Comparison of ENCODE assay signal across 10 cellular contexts in genomic region chr15:76140069-76140454, GRCh38.
DNase-seq lines count a peak whose midpoint lies in the region; ATAC-seq and TF ChIP-seq lines count a peak whose summit lies in the region.
"Had no signal": no experiment of that assay in that cellular context is flagged by ENCODE, and none has a peak within 500 bp of the region (broad histone marks: within the 10 kb centered on the region; RNA-seq: fewer than 3 reads in every experiment).

No MANE protein-coding gene starts in this region.

- intact Hi-C loops in A673 (cut with micrococcal nuclease; ENCODE audit: unreplicated experiment): no loop called here

- peaks cover 9% of the 10 kb centered on the region for H3K4me1 ChIP-seq in A673 (ENCODE audit: insufficient read depth, low read length, poor library complexity, severe bottlenecking)

- no peak overlapping the region for H3K4me3 ChIP-seq in A673 (ENCODE audit: low read depth, low read length, poor library complexity, severe bottlenecking)
- peak overlapping the region; percentile 1; the same call in 1 of the 2 replicates for H3K4me3 ChIP-seq in H7 (ENCODE audit: insufficient read depth, low read depth, low read length)
- peak overlapping the region; percentile 28 for H3K4me3 ChIP-seq in choroid plexus epithelial cell (ENCODE audit: low read depth, low read length)

- CTCF ChIA-PET in A673 (lab: Charles Lee): interaction anchor here (0.5 to 2.1 kb wide), 11 partner anchors 9 to 412 kb away, joined by 4 to 37 read pairs (median 7); partner anchors contain the start of gene TMEM266

- POLR2A ChIA-PET in A673 (lab: Charles Lee; ENCODE audit: low non-redundant PET): no interaction called here

- BruUV-seq in A673 (replicated peaks; lab: Mats Ljungman, UMichigan): no TSS peak

- peak overlapping the region; percentile 5 for H3K27ac ChIP-seq in A673 (ENCODE audit: low read depth, low read length, poor library complexity, severe bottlenecking)

- H3K36me3 ChIP-seq in A673 (ENCODE audit: insufficient read depth, low read length, poor library complexity, severe bottlenecking) (no peaks in the 10 kb centered on the region), H7 (replicated peaks; ENCODE audit: control insufficient read depth, insufficient read depth, low read length) (no peaks in the 10 kb centered on the region)

- TF ChIP-seq CTCF in A673 (conservative IDR thresholded peaks at IDR 0.05; ENCODE audit: low read depth, low read length) (no peak), choroid plexus epithelial cell (conservative IDR thresholded peaks at IDR 0.05; ENCODE audit: low read depth, low read length) (no peak)

- DNase-seq in A673 (ENCODE audit: low spot score) (peak; percentile 39), H7 (peak; percentile 68), choroid plexus epithelial cell (ENCODE audit: low read depth) (no peak), left lobe of liver (ENCODE audit: low spot score) (no peak)
- DNase-seq: NCI-H446 treated with DMSO at 0.1 percent for 48 hours, T1000 had no signal

- ATAC-seq in left lobe of liver (peak; percentile 41), GM19395 (IDR thresholded peaks at IDR 0.05; ENCODE audit: unreplicated experiment) (no peak), GM21786 (IDR thresholded peaks at IDR 0.05; ENCODE audit: unreplicated experiment) (no peak), GM21576 (IDR thresholded peaks at IDR 0.05; ENCODE audit: unreplicated experiment) (no peak), HG03342 (IDR thresholded peaks at IDR 0.05; ENCODE audit: unreplicated experiment) (no peak)

- H3K27me3 ChIP-seq in A673 (replicated peaks; ENCODE audit: insufficient read depth, low read depth, low read length, poor library complexity) (no peaks in the 10 kb centered on the region), H7 (ENCODE audit: control insufficient read depth, insufficient read depth, low read length) (peaks cover 2% of the 10 kb centered on the region; the same call in 1 of the 2 replicates)

- H3K9me3 ChIP-seq in A673 (ENCODE audit: low read depth, low read length, poor library complexity, severe bottlenecking): no peaks in the 10 kb centered on the region

Comparison
In these comparisons a context has a peak if more than half of its experiments do, and no peak if none do; other contexts are left out.
1. DNase-seq: peak in A673 (single experiment) and H7 (single experiment); none in choroid plexus epithelial cell (single experiment) and left lobe of liver (single experiment).